Comparison of ENCODE assay signal across 9 cellular contexts in the genomic region with DNA sequence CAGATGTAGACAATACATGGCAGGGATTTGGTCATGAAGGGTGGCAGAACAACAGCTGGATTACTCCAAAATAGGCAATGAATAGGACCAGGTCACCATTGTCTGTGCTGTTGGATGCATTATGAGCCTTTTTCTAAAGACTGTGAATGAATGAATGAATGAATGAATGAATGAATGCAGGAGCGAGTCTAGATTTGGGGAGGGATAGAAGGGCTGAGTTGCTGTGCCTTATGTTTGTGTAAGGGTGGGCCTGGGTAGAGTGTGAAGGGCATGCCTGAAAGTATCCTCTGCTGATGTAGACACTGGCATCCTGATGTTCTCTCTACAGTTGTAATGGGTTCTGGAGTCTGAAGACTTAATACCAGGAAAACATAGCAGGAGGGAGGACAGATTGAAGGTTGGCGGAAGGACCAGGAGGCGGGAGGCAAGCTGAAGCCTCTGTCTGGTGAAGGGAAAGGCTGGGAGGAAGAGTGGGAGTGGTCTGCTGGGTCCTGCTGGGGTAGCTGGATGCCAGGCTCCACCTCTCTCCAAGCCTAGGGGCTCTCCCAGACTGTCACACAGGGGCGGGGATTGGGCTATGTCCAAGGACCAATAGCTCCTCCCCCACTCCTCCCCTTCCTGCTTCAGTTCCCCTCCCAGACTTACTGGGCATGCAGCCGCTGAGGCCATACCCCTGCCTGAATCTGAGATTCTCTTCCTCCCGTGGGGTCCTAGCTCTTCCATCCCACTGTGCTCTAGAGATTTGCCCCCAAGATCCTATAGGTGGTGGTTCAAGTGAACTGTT. TPM values are rescaled to one million over a fixed set of nuclear protein-coding genes. Genes with fewer than 3 reads are reported as not detected.
DNase-seq lines count a peak whose midpoint lies in the region; ATAC-seq and TF ChIP-seq lines count a peak whose summit lies in the region.
"Had no signal": no experiment of that assay in that cellular context is flagged by ENCODE, and none has a peak within 500 bp of the region (broad histone marks: within the 10 kb centered on the region; RNA-seq: fewer than 3 reads in every experiment).

No MANE protein-coding gene starts in this region.

- intact Hi-C loops in heart right ventricle (cut with DNase I) = no loop called here
- intact Hi-C loops in prostate gland (cut with DNase I) = no loop called here
- intact Hi-C loops in activated T-helper 1 cell treated with anti-CD3 and anti-CD28 coated beads, Interleukin-12 subunit alpha, Interleukin-12 subunit beta, Interleukin-2, Interleukin-4 antibody, amounts not matched to agents 30 ng/mL and 10 ng/mL and 1 ng/mL, durations not matched to agents 14 hours and 24 hours and 36 hours (cut with micrococcal nuclease) = no loop called here

- H3K23ac ChIP-seq in H9 (ENCODE audit: insufficient read length, low read depth, low read length) = no peak overlapping the region

- TF ChIP-seq POLR2A in prostate gland (IDR thresholded peaks at IDR 0.05) = peak; percentile 23

- H3K9me3 Mint-ChIP-seq in H9 = no peaks in the 10 kb centered on the region
- H3K9me3 Mint-ChIP-seq in activated T-helper 1 cell treated with anti-CD3 and anti-CD28 coated beads, Interleukin-12 subunit alpha, Interleukin-12 subunit beta, Interleukin-2, Interleukin-4 antibody, amounts not matched to agents 30 ng/mL and 10 ng/mL and 1 ng/mL, durations not matched to agents 14 hours and 24 hours and 36 hours = no peaks in the 10 kb centered on the region

- H2BK120ac ChIP-seq in H9 (ENCODE audit: low read depth, low read length, poor library complexity, severe bottlenecking) = no peak overlapping the region

- H3K14ac ChIP-seq in H9 (ENCODE audit: insufficient read depth, low read length) = no peak overlapping the region

- no peak overlapping the region for H4K5ac ChIP-seq in H9 (ENCODE audit: insufficient read length, low read depth, low read length)

- no peaks in the 10 kb centered on the region for H4K20me1 ChIP-seq in H9 (ENCODE audit: control insufficient read depth, insufficient read depth, insufficient read length)

- no peak overlapping the region for H4K91ac ChIP-seq in H9 (ENCODE audit: insufficient read length, low read depth, low read length)

- H3K4me3 ChIP-seq in adipocyte (ENCODE audit: low read length) (no peak overlapping the region), heart right ventricle (no peak overlapping the region), prostate gland (no peak overlapping the region)

- H2AK5ac ChIP-seq in H9 (ENCODE audit: insufficient read length, low read length) = no peak overlapping the region

- no peak overlapping the region for H2BK12ac ChIP-seq in H9 (ENCODE audit: insufficient read length, low read depth, low read length)

- TF ChIP-seq CTCF in H9 (conservative IDR thresholded peaks at IDR 0.05) = no peak
- TF ChIP-seq CTCF in heart right ventricle (IDR thresholded peaks at IDR 0.05) = no peak
- no peak for TF ChIP-seq CTCF in prostate gland (IDR thresholded peaks at IDR 0.05)

- peaks cover 0 to under 1% (median 0%) of the 10 kb centered on the region in 3 experiments; a peak in 1 of 7 replicates for H3K36me3 Mint-ChIP-seq in H9 (ENCODE audit: insufficient read depth in 1 of 3, low read depth in 3 of 3)
- no peaks in the 10 kb centered on the region for H3K36me3 Mint-ChIP-seq in activated T-helper 1 cell treated with anti-CD3 and anti-CD28 coated beads, Interleukin-12 subunit alpha, Interleukin-12 subunit beta, Interleukin-2, Interleukin-4 antibody, amounts not matched to agents 30 ng/mL and 10 ng/mL and 1 ng/mL, durations not matched to agents 14 hours and 24 hours and 36 hours (ENCODE audit: low read depth)

- H3K27ac ChIP-seq in H9 (ENCODE audit: insufficient read length, low read depth, low read length) (no peak overlapping the region), heart right ventricle (peak overlapping the region in 9 of 10 donors; percentile 29 to 76 (median 70)), prostate gland (no peak overlapping the region)

- H3K79me1 ChIP-seq in H9 (ENCODE audit: insufficient read depth, low read depth, low read length, poor library complexity, severe bottlenecking) = no peaks in the 10 kb centered on the region

- ATAC-seq in GM18498 (IDR thresholded peaks at IDR 0.05; ENCODE audit: unreplicated experiment) (peak; percentile 38), heart right ventricle (peak; percentile 83 to 94 (median 90))

- no peaks in the 10 kb centered on the region; the same call in 1 of the 2 replicates for H3K79me2 ChIP-seq in H9 (ENCODE audit: insufficient read depth, low read length)

- H3K4me1 Mint-ChIP-seq in H9 = peaks cover 7 to 12% of the 10 kb centered on the region in 2 experiments
- peaks cover 9% of the 10 kb centered on the region for H3K4me1 Mint-ChIP-seq in activated T-helper 1 cell treated with anti-CD3 and anti-CD28 coated beads, Interleukin-12 subunit alpha, Interleukin-12 subunit beta, Interleukin-2, Interleukin-4 antibody, amounts not matched to agents 30 ng/mL and 10 ng/mL and 1 ng/mL, durations not matched to agents 14 hours and 24 hours and 36 hours (ENCODE audit: low read depth)

- H3K4me1 ChIP-seq in H9 (ENCODE audit: insufficient read depth, low read length) (peaks cover 6% of the 10 kb centered on the region; the same call in 1 of the 2 replicates), adipocyte (ENCODE audit: control insufficient read depth, insufficient read depth, low read length) (no peaks in the 10 kb centered on the region), heart right ventricle (peaks cover 0 to 30% (median 28%) of the 10 kb centered on the region in 9 donors), prostate gland (replicated peaks) (peaks cover 7% of the 10 kb centered on the region)

- H3K4me3 Mint-ChIP-seq in H9 = no peak overlapping the region
- H3K4me3 Mint-ChIP-seq in activated T-helper 1 cell treated with anti-CD3 and anti-CD28 coated beads, Interleukin-12 subunit alpha, Interleukin-12 subunit beta, Interleukin-2, Interleukin-4 antibody, amounts not matched to agents 30 ng/mL and 10 ng/mL and 1 ng/mL, durations not matched to agents 14 hours and 24 hours and 36 hours = no peak overlapping the region

- no peaks in the 10 kb centered on the region; the same call in none of the 2 replicates for H3K27me3 Mint-ChIP-seq in H9 (ENCODE audit: low read depth)
- peaks cover 10% of the 10 kb centered on the region for H3K27me3 Mint-ChIP-seq in activated T-helper 1 cell treated with anti-CD3 and anti-CD28 coated beads, Interleukin-12 subunit alpha, Interleukin-12 subunit beta, Interleukin-2, Interleukin-4 antibody, amounts not matched to agents 30 ng/mL and 10 ng/mL and 1 ng/mL, durations not matched to agents 14 hours and 24 hours and 36 hours (ENCODE audit: insufficient read depth)

- no peak overlapping the region for H2BK5ac ChIP-seq in H9 (ENCODE audit: insufficient read length, low read length)

- H3K36me3 ChIP-seq in adipocyte (ENCODE audit: control insufficient read depth, insufficient read depth, low read length, severe bottlenecking) (peaks cover 12% of the 10 kb centered on the region), heart right ventricle (peaks cover 0 to 26% (median 9%) of the 10 kb centered on the region in 9 donors), prostate gland (no peaks in the 10 kb centered on the region)

- no peak overlapping the region for H3T11ph ChIP-seq in H9 (ENCODE audit: low read length)

- DNase-seq in H9 (peak; percentile 99), NCI-H1048 (lab: John Stamatoyannopoulos, UW) (peak; percentile 52), adipocyte (ENCODE audit: low read depth) (peak; percentile 59), heart right ventricle (peak; percentile 89 to 95), prostate gland (ENCODE audit: low spot score) (peak; percentile 42)
- no peak for DNase-seq in stimulated activated CD4-positive, alpha-beta T cell treated with anti-CD3 and anti-CD28 coated beads, Interleukin-2, amount 100 ng/mL, for 48 hours
- no peak for DNase-seq in activated T-helper 1 cell treated with anti-CD3 and anti-CD28 coated beads, Interleukin-12 subunit alpha, Interleukin-12 subunit beta, Interleukin-2, Interleukin-4 antibody, amounts not matched to agents 30 ng/mL and 10 ng/mL and 1 ng/mL, durations not matched to agents 14 hours and 24 hours and 36 hours (ENCODE audit: low spot score)

- no peak overlapping the region for H2AFZ ChIP-seq in H9 (ENCODE audit: low read length)

- H3K27me3 ChIP-seq in H9 (ENCODE audit: insufficient read depth, low read length) = no peaks in the 10 kb centered on the region; the same call in 1 of the 2 replicates
- H3K27me3 ChIP-seq in adipocyte (replicated peaks; ENCODE audit: control insufficient read depth, insufficient read depth, low read length) = no peaks in the 10 kb centered on the region
- H3K27me3 ChIP-seq in heart right ventricle = no peaks in the 10 kb centered on the region
- no peaks in the 10 kb centered on the region for H3K27me3 ChIP-seq in prostate gland (replicated peaks; ENCODE audit: insufficient read depth)

- H2BK20ac ChIP-seq in H9 (ENCODE audit: low read depth, low read length, poor library complexity, severe bottlenecking) = no peak overlapping the region

- H3K27ac Mint-ChIP-seq in H9 = no peak overlapping the region
- no peak overlapping the region for H3K27ac Mint-ChIP-seq in activated T-helper 1 cell treated with anti-CD3 and anti-CD28 coated beads, Interleukin-12 subunit alpha, Interleukin-12 subunit beta, Interleukin-2, Interleukin-4 antibody, amounts not matched to agents 30 ng/mL and 10 ng/mL and 1 ng/mL, durations not matched to agents 14 hours and 24 hours and 36 hours

- H3K9me3 ChIP-seq in H9 (ENCODE audit: control insufficient read depth, low read depth, low read length) (no peaks in the 10 kb centered on the region), adipocyte (ENCODE audit: control insufficient read depth, low read length) (no peaks in the 10 kb centered on the region), heart right ventricle (no peaks in the 10 kb centered on the region), prostate gland (no peaks in the 10 kb centered on the region)

- H2BK15ac ChIP-seq in H9 (ENCODE audit: low read depth, low read length) = no peak overlapping the region

- peak overlapping the region; percentile 21 for H3K4me2 ChIP-seq in H9 (ENCODE audit: insufficient read depth, insufficient read length, low read length)

- H4K8ac ChIP-seq in H9 (replicated peaks; ENCODE audit: insufficient read length, low read depth, low read length) = no peak overlapping the region

- no CpG with 5 or more reads among the region's 6 CpGs for WGBS in H9 (ENCODE audit: extremely low coverage, insufficient read length, low lambda C conversion rate)
- WGBS in heart right ventricle, 2 donors = 28 to 36% methylated on average over 6 of the region's 6 CpGs
- 33% methylated on average over 6 of the region's 6 CpGs for WGBS in prostate gland

- no peak overlapping the region for H3K56ac ChIP-seq in H9 (ENCODE audit: insufficient read length, low read depth, low read length)

- H3K9ac ChIP-seq in H9 (ENCODE audit: extremely low read depth, insufficient read length, low read length) (no peak overlapping the region), adipocyte (ENCODE audit: low read length) (no peak overlapping the region)

- no peak overlapping the region for H3K18ac ChIP-seq in H9 (ENCODE audit: insufficient read length, low read depth, low read length)

- H3K4ac ChIP-seq in H9 (ENCODE audit: low read depth, low read length) = no peak overlapping the region

- peaks cover 7% of the 10 kb centered on the region for H3K23me2 ChIP-seq in H9 (ENCODE audit: insufficient read length, low read depth, low read length, poor library complexity, severe bottlenecking)

RNA-seq across cellular contexts. Expression of a gene that starts 4.8 kb away (rescaled TPM):
- total RNA-seq in H9 (2021) (12.3 and 14.4 TPM in 2 replicates), heart right ventricle (10 to 100 TPM in 3 of 10 donors, 1 to 10 TPM in 7; 6.3 to 12.7 (median 8.7) TPM), prostate gland (10 to 100 TPM; 20.3 to 23.7 TPM)
- polyA plus RNA-seq in heart right ventricle = 10 to 100 TPM; 14.5 to 14.6 TPM
- 2.4 and 3.1 TPM in 2 replicates for total RNA-seq in activated T-helper 1 cell treated with anti-CD3 and anti-CD28 coated beads, Interleukin-12 subunit alpha, Interleukin-12 subunit beta, Interleukin-2, Interleukin-4 antibody, amounts not matched to agents 30 ng/mL and 10 ng/mL and 1 ng/mL, durations not matched to agents 14 hours and 24 hours and 36 hours

RNA-seq across cellular contexts. Expression of a gene that starts 12.2 kb away (rescaled TPM):
- 50.4 and 55.1 TPM in 2 replicates for total RNA-seq in H9 (2021)
- total RNA-seq in heart right ventricle = 10 to 100 TPM; 12.4 to 23.0 (median 14.8) TPM
- polyA plus RNA-seq in heart right ventricle = 10 to 100 TPM; 16.2 to 36.8 TPM
- total RNA-seq in prostate gland = 100 to 1,000 TPM in 1 of 2 donors, 10 to 100 TPM in 1; 87.3 to 110 TPM
- total RNA-seq in activated T-helper 1 cell treated with anti-CD3 and anti-CD28 coated beads, Interleukin-12 subunit alpha, Interleukin-12 subunit beta, Interleukin-2, Interleukin-4 antibody, amounts not matched to agents 30 ng/mL and 10 ng/mL and 1 ng/mL, durations not matched to agents 14 hours and 24 hours and 36 hours = 51.5 and 53.8 TPM in 2 replicates

RNA-seq across cellular contexts. Expression of a gene that starts 12.4 kb away (rescaled TPM):
- total RNA-seq in H9 (2021) (49.9 and 50.3 TPM in 2 replicates), heart right ventricle (10 to 100 TPM; 13.8 to 21.6 (median 17.5) TPM), prostate gland (10 to 100 TPM; 29.4 to 35.6 TPM)
- 10 to 100 TPM; 10.0 to 16.3 TPM for polyA plus RNA-seq in heart right ventricle
- 38.8 and 42.7 TPM in 2 replicates for total RNA-seq in activated T-helper 1 cell treated with anti-CD3 and anti-CD28 coated beads, Interleukin-12 subunit alpha, Interleukin-12 subunit beta, Interleukin-2, Interleukin-4 antibody, amounts not matched to agents 30 ng/mL and 10 ng/mL and 1 ng/mL, durations not matched to agents 14 hours and 24 hours and 36 hours

RNA-seq across cellular contexts. Expression of a gene that starts 28.1 kb away (rescaled TPM):
- total RNA-seq in H9 (2021) = 1.0 and 1.2 TPM in 2 replicates
- total RNA-seq in heart right ventricle = under 1 TPM in 5 of 10 donors, not detected in 5; 0.33 to 0.55 (median 0.40) TPM
- under 1 TPM; 0.22 to 0.73 TPM for polyA plus RNA-seq in heart right ventricle
- total RNA-seq in prostate gland = 1 to 10 TPM; 1.2 to 4.7 TPM
- total RNA-seq in activated T-helper 1 cell treated with anti-CD3 and anti-CD28 coated beads, Interleukin-12 subunit alpha, Interleukin-12 subunit beta, Interleukin-2, Interleukin-4 antibody, amounts not matched to agents 30 ng/mL and 10 ng/mL and 1 ng/mL, durations not matched to agents 14 hours and 24 hours and 36 hours = 1.2 TPM in 1 of 2 replicates, not detected in the other
- total RNA-seq: activated CD8-positive, alpha-beta memory T cell treated with anti-CD3 and anti-CD28 coated beads for 36 hours had no signal

RNA-seq across cellular contexts. Expression of a gene that starts 28.2 kb away (rescaled TPM):
- 3.5 TPM in 2 replicates for total RNA-seq in H9 (2021)
- 1 to 10 TPM; 3.4 to 7.8 (median 6.5) TPM for total RNA-seq in heart right ventricle
- polyA plus RNA-seq in heart right ventricle = 10 to 100 TPM in 1 of 2 donors, 1 to 10 TPM in 1; 1.7 to 13.8 TPM
- total RNA-seq in prostate gland = 10 to 100 TPM; 11.5 to 31.4 TPM
- total RNA-seq in activated T-helper 1 cell treated with anti-CD3 and anti-CD28 coated beads, Interleukin-12 subunit alpha, Interleukin-12 subunit beta, Interleukin-2, Interleukin-4 antibody, amounts not matched to agents 30 ng/mL and 10 ng/mL and 1 ng/mL, durations not matched to agents 14 hours and 24 hours and 36 hours = 18.2 and 20.0 TPM in 2 replicates

Comparison
In these comparisons a context has a peak if more than half of its experiments do, and no peak if none do; other contexts are left out.
1. DNase-seq: peak in H9 (single experiment), NCI-H1048 (single experiment), adipocyte (single experiment), heart right ventricle (2 of 2) and prostate gland (single experiment); none in stimulated activated CD4-positive, alpha-beta T cell treated with anti-CD3 and anti-CD28 coated beads, Interleukin-2, amount 100 ng/mL, for 48 hours (0 of 2) and activated T-helper 1 cell treated with anti-CD3 and anti-CD28 coated beads, Interleukin-12 subunit alpha, Interleukin-12 subunit beta, Interleukin-2, Interleukin-4 antibody, amounts not matched to agents 30 ng/mL and 10 ng/mL and 1 ng/mL, durations not matched to agents 14 hours and 24 hours and 36 hours (single experiment).
2. H3K27ac ChIP-seq: peak in heart right ventricle (9 of 10); none in H9 (single experiment) and prostate gland (0 of 2).